14 cellular contexts compared by ENCODE assay signal in genomic region chr2:241933175-241933911, GRCh38.
DNase-seq lines count a peak whose midpoint lies in the region; ATAC-seq, FAIRE-seq and TF ChIP-seq lines count a peak whose summit lies in the region.
"Had no signal": no experiment of that assay in that cellular context is flagged by ENCODE, and none has a peak within 500 bp of the region (broad histone marks: within the 10 kb centered on the region; RNA-seq: fewer than 3 reads in every experiment).

No MANE protein-coding gene starts in this region.

- H4K20me1 ChIP-seq in K562 (replicated peaks; ENCODE audit: control insufficient read depth, insufficient read depth, low read length), result no peaks in the 10 kb centered on the region

- DNase-seq in activated CD4-positive, CD25-positive, alpha-beta regulatory T cell treated with anti-CD3 and anti-CD28 coated beads, Interleukin-2, amount 50 U/mL, for 72 hours, result peak; percentile 28
- DNase-seq in activated CD4-positive, CD25-positive, alpha-beta regulatory T cell (lab: John Stamatoyannopoulos, UW), result no peak
- no peak for DNase-seq in K562 (ENCODE audit: extremely low read depth in 1 of 4, low spot score in 3 of 4)
- DNase-seq in testis, result peak; percentile 58
- DNase-seq in HT-29 (ENCODE audit: low spot score), result no peak
- no peak for DNase-seq in NCI-H1694 treated with DMSO at 0.1 percent for 48 hours (lab: John Stamatoyannopoulos, UW)
- DNase-seq: activated CD4-positive, alpha-beta T cell treated with anti-CD3 and anti-CD28 coated beads, Interleukin-2, amount 50 U/mL, for 48 hours; NCI-H526 treated with DMSO at 0.1 percent for 48 hours had no signal

- H3K9me3 ChIP-seq in K562 (replicated peaks; ENCODE audit: control insufficient read depth, insufficient read depth, low read depth, low read length), result no peaks in the 10 kb centered on the region; the same call in 1 of the 2 replicates
- H3K9me3 ChIP-seq in liver (ENCODE audit: control insufficient read depth in 4 of 4, low read length in 3 of 4), result no peaks in the 10 kb centered on the region
- no peaks in the 10 kb centered on the region for H3K9me3 ChIP-seq in testis

- H3K4me1 ChIP-seq in K562 (replicated peaks in 1 of 2; ENCODE audit: control insufficient read depth in 2 of 2, insufficient read depth in 2 of 2, low read length in 2 of 2) (peaks cover 0 to 7% of the 10 kb centered on the region in 2 experiments; a peak in 2 of 5 replicates), liver (ENCODE audit: control insufficient read depth in 4 of 4, insufficient read depth in 4 of 4, low read length in 3 of 4) (no peaks in the 10 kb centered on the region), testis (peaks cover 15% of the 10 kb centered on the region)

- no peak for ATAC-seq in K562
- ATAC-seq in activated CD4-positive, CD25-positive, alpha-beta regulatory T cell treated with anti-CD3 and anti-CD28 coated beads, Interleukin-2, amount 50 U/mL, for 24 hours, result no peak

- H3K27me3 ChIP-seq in K562 (ENCODE audit: control insufficient read depth in 2 of 2, insufficient read depth in 2 of 2, low read length in 2 of 2), result no peaks in the 10 kb centered on the region
- no peaks in the 10 kb centered on the region for H3K27me3 ChIP-seq in liver (ENCODE audit: control insufficient read depth in 4 of 4, insufficient read depth in 4 of 4, low read length in 3 of 4)
- H3K27me3 ChIP-seq in testis, result no peaks in the 10 kb centered on the region

- no TSS peak for BruUV-seq in K562 (replicated peaks; lab: Mats Ljungman, UMichigan)

- no peak for TF ChIP-seq EP300 in K562 (IDR thresholded peaks at IDR 0.05; ENCODE audit: low read length)

- WGBS in K562 (ENCODE audit: insufficient coverage, low coverage, missing lambda C conversion rate), result 50% methylated on average over 10 of the region's 11 CpGs
- 70% methylated on average over 11 of the region's 11 CpGs for WGBS in liver
- WGBS in testis, 2 donors, result 26 to 33% methylated on average over 11 of the region's 11 CpGs

- intact Hi-C loops in K562 (cut with micrococcal nuclease), result no loop called here
- intact Hi-C loops in testis (cut with DNase I; ENCODE audit: low total_unique reads), result no loop called here

- H3K9ac ChIP-seq in K562 (ENCODE audit: insufficient read depth in 1 of 2, low read depth in 2 of 2, low read length in 2 of 2), result 0 out of 4 replicates have a peak overlapping the region, but pooled peaks of 1 of the 2 experiments have one; percentile 26
- no peak overlapping the region for H3K9ac ChIP-seq in liver (ENCODE audit: low read depth in 1 of 2, low read length in 2 of 2)

- H2AFZ ChIP-seq in K562 (ENCODE audit: low read depth, low read length), result no peak overlapping the region

- H3K79me2 ChIP-seq in K562 (ENCODE audit: control insufficient read depth, insufficient read depth, low read length), result no peaks in the 10 kb centered on the region

- in situ Hi-C loops in K562 (cut with MboI), result no loop called here

- CTCF ChIA-PET in K562 (lab: Yijun Ruan, JAX; ENCODE audit: low intra/inter-chr PET ratio), result no interaction called here

- FAIRE-seq in K562 (lab: Jason Lieb, UNC), result no peak
- FAIRE-seq: A204.1, GM18507, urothelium cell line had no signal

- TF ChIP-seq CTCF in K562 (IDR thresholded peaks at IDR 0.05 in 2 of 3, conservative IDR thresholded peaks at IDR 0.05 in 1 of 3; ENCODE audit: insufficient read depth in 2 of 3, low read depth in 1 of 3, low read length in 3 of 3), result no peak
- no peak for TF ChIP-seq CTCF in liver (IDR thresholded peaks at IDR 0.05; ENCODE audit: low read depth, low read length, missing input control)
- TF ChIP-seq CTCF in testis (IDR thresholded peaks at IDR 0.05), result no peak

- TF ChIP-seq RAD21 in K562 (CRISPR knock-in tag; conservative IDR thresholded peaks at IDR 0.05 in 1 of 2, IDR thresholded peaks at IDR 0.05 in 1 of 2) (no peak), liver (IDR thresholded peaks at IDR 0.05) (no peak)

- no peaks in the 10 kb centered on the region for H3K36me3 ChIP-seq in K562 (ENCODE audit: control insufficient read depth, insufficient read depth, low read length)
- no peaks in the 10 kb centered on the region for H3K36me3 ChIP-seq in liver (ENCODE audit: control insufficient read depth in 4 of 4, insufficient read depth in 3 of 4, low read depth in 1 of 4, low read length in 3 of 4)
- H3K36me3 ChIP-seq in testis (ENCODE audit: low read depth, missing control alignments), result no peaks in the 10 kb centered on the region

- no peaks in the 10 kb centered on the region for H3K9me1 ChIP-seq in K562 (ENCODE audit: control insufficient read depth, insufficient read depth, low read length)

- H3K4me3 ChIP-seq in K562, result no peak overlapping the region
- no peak overlapping the region for H3K4me3 ChIP-seq in liver (ENCODE audit: low read depth in 1 of 3, low read length in 3 of 3)
- no peak overlapping the region for H3K4me3 ChIP-seq in testis

- H3K4me2 ChIP-seq in K562 (ENCODE audit: insufficient read depth, low read length), result no peak overlapping the region

- POLR2A ChIA-PET in K562 (lab: Yijun Ruan, JAX), result interaction anchor here (0.9 to 1.4 kb wide), 2 partner anchors 15 to 20 kb away, joined by 3 read pairs; no protein-coding TSS in a partner anchor

- H3K27ac ChIP-seq in K562 (ENCODE audit: extremely low read depth, low read depth, low read length) (no peak overlapping the region), liver (ENCODE audit: low read depth in 1 of 2, low read length in 2 of 2) (no peak overlapping the region), testis (peak overlapping the region; percentile 77 to 79)
- H3K27ac ChIP-seq: epithelial cell of prostate had no signal

- no peak for TF ChIP-seq POLR2A in K562 (conservative IDR thresholded peaks at IDR 0.05)
- no peak for TF ChIP-seq POLR2A in testis (IDR thresholded peaks at IDR 0.05)

TF ChIP-seq in K562, 482 proteins besides CTCF, POLR2A, EP300 and RAD21 (continues in another document):
- TF ChIP-seq SMARCA4 (IDR thresholded peaks at IDR 0.05) (no peak), ZBTB1 (CRISPR knock-in tag; IDR thresholded peaks at IDR 0.05; ENCODE audit: borderline replicate concordance, low read depth) (no peak), MAFG (tag; conservative IDR thresholded peaks at IDR 0.05) (peak; percentile 31; the same call in 1 of the 2 replicates), ZNF518B (CRISPR knock-in tag; IDR thresholded peaks at IDR 0.05) (no peak), ZNF316 (IDR thresholded peaks at IDR 0.05) (peak; percentile 32; the same call in 1 of the 2 replicates)

TF ChIP-seq in liver, 16 proteins besides CTCF, POLR2A, EP300 and RAD21:
- TF ChIP-seq SP1 (IDR thresholded peaks at IDR 0.05), result peak; percentile 25
- no peak for TF ChIP-seq GABPA (IDR thresholded peaks at IDR 0.05 in 1 of 2, conservative IDR thresholded peaks at IDR 0.05 in 1 of 2)
- TF ChIP-seq NR2F2 (IDR thresholded peaks at IDR 0.05), result peak; percentile 9

Comparison
In these comparisons a context has a peak if more than half of its experiments do, and no peak if none do; other contexts are left out.
1. DNase-seq: peak in activated CD4-positive, CD25-positive, alpha-beta regulatory T cell treated with anti-CD3 and anti-CD28 coated beads, Interleukin-2, amount 50 U/mL, for 72 hours (single experiment) and testis (single experiment); none in activated CD4-positive, CD25-positive, alpha-beta regulatory T cell (0 of 4), K562 (0 of 4), HT-29 (single experiment) and NCI-H1694 treated with DMSO at 0.1 percent for 48 hours (single experiment).
2. H3K27ac ChIP-seq: peak in testis (2 of 2); none in K562 (single experiment) and liver (0 of 2).